9 cellular contexts compared by ENCODE assay signal in genomic region chr4:153683763-153684181, GRCh38. TPM values are rescaled to one million over a fixed set of nuclear protein-coding genes. Genes with fewer than 3 reads are reported as not detected.
A peak's percentile ranks its signal among the peaks of the same experiment; 100 is the strongest.
DNase-seq lines count a peak whose midpoint lies in the region; ATAC-seq and TF ChIP-seq lines count a peak whose summit lies in the region.
"Had no signal": no experiment of that assay in that cellular context is flagged by ENCODE, and none has a peak within 500 bp of the region (broad histone marks: within the 10 kb centered on the region; RNA-seq: fewer than 3 reads in every experiment).

No MANE protein-coding gene starts in this region.

- ATAC-seq in gastroesophageal sphincter = no peak
- ATAC-seq in HG02938 (IDR thresholded peaks at IDR 0.05; ENCODE audit: unreplicated experiment) = no peak

- H3K9me3 ChIP-seq in ES-I3 (ENCODE audit: control insufficient read depth, insufficient read depth, low read length) = peaks cover 10% of the 10 kb centered on the region
- H3K9me3 ChIP-seq in gastroesophageal sphincter = peaks cover 0 to 7% (median 0%) of the 10 kb centered on the region in 3 donors

- no peak for TF ChIP-seq EP300 in gastroesophageal sphincter (IDR thresholded peaks at IDR 0.05)

- H3K27me3 ChIP-seq in gastroesophageal sphincter (peaks cover 14% of the 10 kb centered on the region), rectal smooth muscle tissue (ENCODE audit: control insufficient read depth, insufficient read depth, low read length) (no peaks in the 10 kb centered on the region)

- H3K27ac ChIP-seq in gastroesophageal sphincter (peak overlapping the region in 2 of 4 donors; percentile 57 to 73), rectal smooth muscle tissue (ENCODE audit: low read depth, low read length) (no peak overlapping the region)

- no peak for TF ChIP-seq POLR2A in gastroesophageal sphincter (IDR thresholded peaks at IDR 0.05)

- H3K4me1 ChIP-seq in ES-I3 (ENCODE audit: insufficient read depth, low read length) = no peaks in the 10 kb centered on the region
- peaks cover 0 to 17% (median 0%) of the 10 kb centered on the region in 3 donors for H3K4me1 ChIP-seq in gastroesophageal sphincter
- no peaks in the 10 kb centered on the region for H3K4me1 ChIP-seq in rectal smooth muscle tissue (ENCODE audit: control insufficient read depth, insufficient read depth, low read length)

- H3K36me3 ChIP-seq in ES-I3 (ENCODE audit: insufficient read depth, low read length) = no peaks in the 10 kb centered on the region
- peaks cover 0 to 9% of the 10 kb centered on the region in 2 donors for H3K36me3 ChIP-seq in gastroesophageal sphincter
- no peaks in the 10 kb centered on the region for H3K36me3 ChIP-seq in rectal smooth muscle tissue (ENCODE audit: control insufficient read depth, insufficient read depth, low read length)

- H3K4me3 ChIP-seq in WI38 (ENCODE audit: low read depth, low read length) (peak overlapping the region; percentile 50), gastroesophageal sphincter (peak overlapping the region; percentile 61 to 68), rectal smooth muscle tissue (ENCODE audit: low read length) (peak overlapping the region; percentile 62)

- 16 to 24% methylated on average over 8 to 10 of the region's 27 CpGs for WGBS in gastroesophageal sphincter (ENCODE audit: low coverage in 1 of 2), 2 donors

- DNase-seq in iPS-NIHi11 (ENCODE audit: low spot score) = no peak
- no peak for DNase-seq in midbrain (lab: John Stamatoyannopoulos, UW)
- DNase-seq in NCI-H187 treated with DMSO at 0.1 percent for 48 hours (lab: John Stamatoyannopoulos, UW) = no peak
- DNase-seq: NCI-H1694 treated with DMSO at 0.1 percent for 48 hours had no signal

- H3K9ac ChIP-seq in ES-I3 (ENCODE audit: low read depth, low read length) (peak overlapping the region; percentile 69), rectal smooth muscle tissue (ENCODE audit: low read length) (no peak overlapping the region)

- no peak for TF ChIP-seq CTCF in WI38 (IDR thresholded peaks at IDR 0.05; ENCODE audit: low read depth, low read length)
- no peak for TF ChIP-seq CTCF in gastroesophageal sphincter (IDR thresholded peaks at IDR 0.05)

RNA-seq across cellular contexts. Expression of gene TLR2, which starts 0.3 kb away (rescaled TPM):
- total RNA-seq in gastroesophageal sphincter = 10 to 100 TPM in 2 of 4 donors, 1 to 10 TPM in 2; 4.3 to 30.0 (median 13.7) TPM
